8 cellular contexts compared by ENCODE assay signal in genomic region chr3:15601399-15602145, GRCh38. TPM values are rescaled to one million over a fixed set of nuclear protein-coding genes. Genes with fewer than 3 reads are reported as not detected.
DNase-seq lines count a peak whose midpoint lies in the region; TF ChIP-seq lines count a peak whose summit lies in the region.

Gene BTD (plus strand): TSS chr3:15601745. CDS start chr3:15635440, 33,695 bp downstream.
Gene HACL1 (minus strand): TSS chr3:15601569. CDS start chr3:15601463, 106 bp downstream.

- peaks cover 46% of the 10 kb centered on the region for H3K4me1 Mint-ChIP-seq in activated naive CD4-positive, alpha-beta T cell treated with anti-CD3 and anti-CD28 coated beads for 36 hours (ENCODE audit: low read depth)
- peaks cover 30% of the 10 kb centered on the region for H3K4me1 Mint-ChIP-seq in type B pancreatic cell (ENCODE audit: unreplicated experiment)

- H3K9me3 Mint-ChIP-seq in activated naive CD4-positive, alpha-beta T cell treated with anti-CD3 and anti-CD28 coated beads for 36 hours = peaks cover 1% of the 10 kb centered on the region
- H3K9me3 Mint-ChIP-seq in type B pancreatic cell = no peaks in the 10 kb centered on the region

- H3K27me3 ChIP-seq in HAP-1 (ENCODE audit: low read depth) = no peaks in the 10 kb centered on the region
- no peaks in the 10 kb centered on the region for H3K27me3 ChIP-seq in parathyroid adenoma (ENCODE audit: control insufficient read depth, insufficient read depth, low read length)

- in situ Hi-C loops in HAP-1 (cut with MboI; ENCODE audit: low sequenced_read_pairs) = no loop called here

- H3K27ac ChIP-seq in parathyroid adenoma = peak within 1 kb of the TSS; percentile 88

- H3K4me3 Mint-ChIP-seq in activated naive CD4-positive, alpha-beta T cell treated with anti-CD3 and anti-CD28 coated beads for 36 hours = peak within 1 kb of the TSS; percentile 99
- H3K4me3 Mint-ChIP-seq in type B pancreatic cell = peak within 1 kb of the TSS; percentile 100

- H3K27me3 Mint-ChIP-seq in activated naive CD4-positive, alpha-beta T cell treated with anti-CD3 and anti-CD28 coated beads for 36 hours (ENCODE audit: low read depth) = no peaks in the 10 kb centered on the region
- no peaks in the 10 kb centered on the region for H3K27me3 Mint-ChIP-seq in type B pancreatic cell

- peaks cover 11% of the 10 kb centered on the region for H3K36me3 Mint-ChIP-seq in activated naive CD4-positive, alpha-beta T cell treated with anti-CD3 and anti-CD28 coated beads for 36 hours (ENCODE audit: low read depth)
- H3K36me3 Mint-ChIP-seq in type B pancreatic cell = peaks cover 31% of the 10 kb centered on the region

- peak; percentile 97 for DNase-seq in GM03348 (ENCODE audit: low spot score)
- DNase-seq in HAP-1 (ENCODE audit: low spot score in 2 of 2) = peak; percentile 99
- peak; percentile 100 for DNase-seq in NCI-H226
- peak; percentile 99 for DNase-seq in activated naive CD4-positive, alpha-beta T cell treated with anti-CD3 and anti-CD28 coated beads for 36 hours
- DNase-seq in glomerular visceral epithelial cell (ENCODE audit: extremely low spot score) = peak; percentile 99
- peak; percentile 99 for DNase-seq in type B pancreatic cell (ENCODE audit: extremely low spot score, unreplicated experiment)
- DNase-seq in amniotic stem cell (lab: John Stamatoyannopoulos, UW) = no peak

- peak within 1 kb of the TSS; percentile 96 for H3K27ac Mint-ChIP-seq in activated naive CD4-positive, alpha-beta T cell treated with anti-CD3 and anti-CD28 coated beads for 36 hours
- peak within 1 kb of the TSS; percentile 95 for H3K27ac Mint-ChIP-seq in type B pancreatic cell

- TF ChIP-seq CTCF in parathyroid adenoma (IDR thresholded peaks at IDR 0.05) = peak; percentile 30
- peak; percentile 57 for TF ChIP-seq CTCF in type B pancreatic cell (conservative IDR thresholded peaks at IDR 0.05)

- H3K4me2 ChIP-seq in parathyroid adenoma (ENCODE audit: low read length) = peak within 1 kb of the TSS; percentile 82

- peaks cover 23% of the 10 kb centered on the region for H3K79me2 ChIP-seq in parathyroid adenoma

- peak within 1 kb of the TSS; percentile 57 for H3K9ac ChIP-seq in parathyroid adenoma

- CTCF ChIA-PET in activated naive CD4-positive, alpha-beta T cell treated with anti-CD3 and anti-CD28 coated beads for 36 hours (lab: Charles Lee) = no interaction called here

- intact Hi-C loops in activated naive CD4-positive, alpha-beta T cell treated with anti-CD3 and anti-CD28 coated beads for 36 hours (cut with micrococcal nuclease) = loop anchor here (1.0 to 5.0 kb wide), 12 partner anchors 22 to 911 kb away; partner anchors contain the start of genes CAPN7, DPH3, EAF1 and METTL6

- H3K4me3 ChIP-seq in HAP-1 (peak within 1 kb of the TSS; percentile 80), parathyroid adenoma (ENCODE audit: low read depth, low read length) (peak within 1 kb of the TSS; percentile 87)

- peak within 1 kb of the TSS; percentile 95 for H2AFZ ChIP-seq in parathyroid adenoma

- H3K36me3 ChIP-seq in HAP-1 (replicated peaks) (peaks cover 6% of the 10 kb centered on the region), parathyroid adenoma (ENCODE audit: control insufficient read depth, insufficient read depth, low read length) (no peaks in the 10 kb centered on the region)

- H3K4me1 ChIP-seq in HAP-1 (peaks cover 4% of the 10 kb centered on the region; the same call in 1 of the 2 replicates), parathyroid adenoma (peaks cover 8% of the 10 kb centered on the region)

- H3K9me3 ChIP-seq in HAP-1 (no peaks in the 10 kb centered on the region), parathyroid adenoma (ENCODE audit: control insufficient read depth, low read length) (no peaks in the 10 kb centered on the region)

RNA-seq across cellular contexts. Expression of gene BTD, which starts in this region (rescaled TPM):
- 1 to 10 TPM; 8.7 to 9.7 TPM for total RNA-seq in activated naive CD4-positive, alpha-beta T cell treated with anti-CD3 and anti-CD28 coated beads for 36 hours
- total RNA-seq in type B pancreatic cell (ENCODE audit: low replicate concordance) = 12.2 and 15.4 TPM in 2 replicates

RNA-seq across cellular contexts. Expression of gene HACL1, which starts in this region (rescaled TPM):
- total RNA-seq in activated naive CD4-positive, alpha-beta T cell treated with anti-CD3 and anti-CD28 coated beads for 36 hours = 10 to 100 TPM; 25.3 to 26.5 TPM
- total RNA-seq in type B pancreatic cell (ENCODE audit: low replicate concordance) = 16.5 and 20.5 TPM in 2 replicates
